In the genomic region with DNA sequence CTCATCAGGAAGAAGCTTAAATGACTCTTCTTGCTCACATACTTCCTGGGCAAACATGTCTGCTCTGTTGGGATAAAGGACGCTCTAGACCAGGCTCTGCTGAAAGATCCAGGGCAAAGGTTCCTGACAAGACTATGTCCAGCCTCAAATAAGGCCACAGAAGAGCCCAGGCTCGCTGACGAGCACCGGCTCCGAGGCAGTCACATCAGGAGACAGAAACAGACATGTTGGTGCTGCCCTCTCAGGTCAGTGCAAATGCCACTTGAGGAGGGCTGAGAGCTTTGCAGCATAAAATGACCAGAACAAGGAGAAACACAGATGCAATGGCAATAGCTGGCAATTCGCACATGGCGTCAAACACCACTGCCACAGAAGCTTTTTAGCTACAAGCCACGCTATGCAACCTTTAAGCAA, we compare ENCODE assay signal across 16 cellular contexts.
DNase-seq lines count a peak whose midpoint lies in the region; TF ChIP-seq lines count a peak whose summit lies in the region.
"Had no signal": no experiment of that assay in that cellular context is flagged by ENCODE, and none has a peak within 500 bp of the region (broad histone marks: within the 10 kb centered on the region; RNA-seq: fewer than 3 reads in every experiment).

No MANE protein-coding gene starts in this region.

- H3K4me3 ChIP-seq in OCI-LY7 (ENCODE audit: low read depth, low read length, poor library complexity, severe bottlenecking) (no peak overlapping the region), osteoblast (ENCODE audit: insufficient read depth, low read length) (no peak overlapping the region)
- H3K4me3 ChIP-seq: prostate gland, stomach had no signal

- intact Hi-C loops in OCI-LY7 (cut with micrococcal nuclease; ENCODE audit: unreplicated experiment): no loop called here

- H3K79me2 ChIP-seq in OCI-LY7 (ENCODE audit: insufficient read depth, low read depth, low read length): no peaks in the 10 kb centered on the region
- H3K79me2 ChIP-seq in osteoblast (ENCODE audit: insufficient read depth, low read length): no peaks in the 10 kb centered on the region

- 0 out of 2 replicates have a peak, but pooled peaks have one; percentile 19 for TF ChIP-seq CTCF in OCI-LY7 (conservative IDR thresholded peaks at IDR 0.05; ENCODE audit: low read length)
- no peak for TF ChIP-seq CTCF in osteoblast (IDR thresholded peaks at IDR 0.05; ENCODE audit: extremely low read depth, low read depth, low read length)

- H3K9me2 ChIP-seq in OCI-LY7 (ENCODE audit: insufficient read depth, low read length): no peaks in the 10 kb centered on the region

- H3K4me2 ChIP-seq in OCI-LY7 (ENCODE audit: low read length) (no peak overlapping the region), osteoblast (ENCODE audit: insufficient read depth, low read length) (no peak overlapping the region)

- H2AFZ ChIP-seq in OCI-LY7 (ENCODE audit: low read length) (peak overlapping the region; percentile 71), osteoblast (ENCODE audit: low read length) (peak overlapping the region; percentile 88)

- no peak overlapping the region for H3K27ac ChIP-seq in OCI-LY7 (ENCODE audit: low read depth, low read length, poor library complexity, severe bottlenecking)
- no peak overlapping the region for H3K27ac ChIP-seq in osteoblast (ENCODE audit: low read depth, low read length)
- H3K27ac ChIP-seq: prostate gland, stomach had no signal

- no peaks in the 10 kb centered on the region for H3K36me3 ChIP-seq in OCI-LY7 (ENCODE audit: insufficient read depth, low read length)
- no peaks in the 10 kb centered on the region for H3K36me3 ChIP-seq in osteoblast (ENCODE audit: insufficient read depth, low read length)
- H3K36me3 ChIP-seq: prostate gland, stomach had no signal

- H3K27me3 ChIP-seq in osteoblast (ENCODE audit: insufficient read depth, low read length): no peaks in the 10 kb centered on the region
- H3K27me3 ChIP-seq: stomach had no signal

- no TSS peak for BruUV-seq in OCI-LY7 (replicated peaks; lab: Mats Ljungman, UMichigan)

- H3K9me3 ChIP-seq in OCI-LY7 (ENCODE audit: low read length) (no peaks in the 10 kb centered on the region; the same call in 1 of the 2 replicates), osteoblast (ENCODE audit: low read depth, low read length) (no peaks in the 10 kb centered on the region)
- H3K9me3 ChIP-seq: prostate gland, stomach had no signal

- CTCF ChIA-PET in OCI-LY7 (lab: Charles Lee; ENCODE audit: unreplicated experiment): interaction anchor here (0.6 kb wide), 1 partner anchor 662 kb away, joined by 3 read pairs; no protein-coding TSS in a partner anchor

- H3K4me1 ChIP-seq in OCI-LY7 (ENCODE audit: insufficient read depth, low read length, poor library complexity, severe bottlenecking) (peaks cover 61% of the 10 kb centered on the region), osteoblast (ENCODE audit: insufficient read depth, low read length) (peaks cover 16% of the 10 kb centered on the region)
- H3K4me1 ChIP-seq: prostate gland had no signal

- POLR2A ChIA-PET in OCI-LY7 (lab: Charles Lee): interaction anchor here (0.5 kb wide), 1 partner anchor 218 kb away, joined by 3 read pairs; no protein-coding TSS in a partner anchor

- no peaks in the 10 kb centered on the region for H4K20me1 ChIP-seq in OCI-LY7 (ENCODE audit: insufficient read depth, low read length)
- no peaks in the 10 kb centered on the region for H4K20me1 ChIP-seq in osteoblast (ENCODE audit: insufficient read depth, low read length)

- peak; percentile 67 for DNase-seq in DMS53 treated with DMSO at 0.1 percent for 48 hours (lab: John Stamatoyannopoulos, UW; ENCODE audit: unreplicated experiment)
- DNase-seq in OCI-LY7 (ENCODE audit: low spot score): no peak
- DNase-seq in cerebellar cortex (ENCODE audit: low spot score): peak; percentile 47
- DNase-seq in osteoblast (ENCODE audit: insufficient read length, low spot score, missing footprints): peak; percentile 44
- DNase-seq in stimulated activated CD4-positive, alpha-beta T cell treated with anti-CD3 and anti-CD28 coated beads, Interleukin-12 subunit alpha, Interleukin-12 subunit beta, amount 100 ng/mL, for 4 hours: no peak
- no peak for DNase-seq in NOMO-1 treated with dmso at 0.1 percent for 144 hours (lab: John Stamatoyannopoulos, UW; ENCODE audit: unreplicated experiment)
- no peak for DNase-seq in activated CD4-positive, CD25-positive, alpha-beta regulatory T cell treated with anti-CD3 and anti-CD28 coated beads, Interleukin-2, amount 50 U/mL, for 72 hours
- DNase-seq in NAMALWA (ENCODE audit: low spot score): no peak
- DNase-seq: activated CD4-positive, alpha-beta T cell treated with anti-CD3 and anti-CD28 coated beads for 1 hour; activated CD8-positive, alpha-beta memory T cell treated with anti-CD3 and anti-CD28 coated beads, Interleukin-2, amount 10 ng/mL, durations not matched to agents 7 days and 5 days; DMS153; effector CD8-positive, alpha-beta T cell; NCI-H1694; stomach; SW 1271 had no signal

Comparison
In these comparisons a context has a peak if more than half of its experiments do, and no peak if none do; other contexts are left out.
1. DNase-seq: peak in DMS53 treated with DMSO at 0.1 percent for 48 hours (single experiment), cerebellar cortex (single experiment) and osteoblast (single experiment); none in OCI-LY7 (single experiment), stimulated activated CD4-positive, alpha-beta T cell treated with anti-CD3 and anti-CD28 coated beads, Interleukin-12 subunit alpha, Interleukin-12 subunit beta, amount 100 ng/mL, for 4 hours (single experiment), NOMO-1 treated with dmso at 0.1 percent for 144 hours (single experiment), activated CD4-positive, CD25-positive, alpha-beta regulatory T cell treated with anti-CD3 and anti-CD28 coated beads, Interleukin-2, amount 50 U/mL, for 72 hours (single experiment) and NAMALWA (single experiment).